ENCODE assay signal across 39 cellular contexts in the genomic region with DNA sequence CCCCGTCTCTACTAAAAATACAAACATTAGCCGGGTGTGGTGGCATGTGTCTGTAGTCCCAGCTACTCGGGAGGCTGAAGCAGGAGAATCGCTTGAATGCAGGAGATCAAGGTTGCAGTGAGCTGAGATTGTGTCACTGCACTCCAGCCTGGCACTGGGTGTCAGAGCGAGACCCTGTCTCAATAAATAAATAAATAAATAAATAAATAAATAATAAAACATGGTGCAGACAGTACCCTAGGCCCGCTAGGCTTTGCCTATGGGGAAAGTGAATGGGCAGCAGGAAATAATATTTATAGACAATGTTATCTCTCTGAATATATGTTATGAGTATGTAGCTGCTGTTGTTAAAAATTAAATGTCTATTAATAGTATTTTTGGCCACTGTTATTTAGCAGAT.
"Had no signal": no experiment of that assay in that cellular context is flagged by ENCODE, and none has a peak within 500 bp of the region (broad histone marks: within the 10 kb centered on the region; RNA-seq: fewer than 3 reads in every experiment).

No MANE protein-coding gene starts in this region.

- H3K4me3 Mint-ChIP-seq: activated naive CD4-positive, alpha-beta T cell treated with anti-CD3 and anti-CD28 coated beads for 36 hours; activated naive CD4-positive, alpha-beta T cell treated with anti-CD3 and anti-CD28 coated beads, Interleukin-2, amount 10 ng/mL, durations not matched to agents 7 days and 5 days; activated naive CD4-positive, alpha-beta T cell treated with anti-CD3 and anti-CD28 coated beads, Interleukin-2, amount 50 U/mL, for 24 hours; activated naive CD8-positive, alpha-beta T cell; activated naive CD8-positive, alpha-beta T cell treated with anti-CD3 and anti-CD28 coated beads for 36 hours; activated naive CD8-positive, alpha-beta T cell treated with anti-CD3 and anti-CD28 coated beads, Interleukin-2, amount 10 ng/mL, durations not matched to agents 7 days and 5 days; activated naive CD8-positive, alpha-beta T cell treated with anti-CD3 and anti-CD28 coated beads, Interleukin-2, amount 50 U/mL, for 24 hours; activated T-cell treated with anti-CD3 and anti-CD28 coated beads, Interleukin-2, amount 50 U/mL, for 24 hours; activated T-cell treated with anti-CD3 and anti-CD28 coated beads, Interleukin-2, amount 50 U/mL, for 4 hours; activated T-cell treated with anti-CD3 and anti-CD28 coated beads, Interleukin-2, amount 50 U/mL, for 72 hours; activated T-helper 1 cell treated with anti-CD3 and anti-CD28 coated beads, Interleukin-12 subunit alpha, Interleukin-12 subunit beta, Interleukin-2, Interleukin-4 antibody, amounts not matched to agents 30 ng/mL and 10 ng/mL and 1 ng/mL, durations not matched to agents 14 hours and 24 hours and 36 hours; activated T-helper 17 cell treated with anti-CD3 and anti-CD28 coated beads, Interleukin-2, amount 50 U/mL, for 72 hours; brain; central memory CD8-positive, alpha-beta T cell had no signal

- H3K27ac ChIP-seq: adrenal gland, ascending aorta, body of pancreas, brain microvascular endothelial cell, breast epithelium, cardiac muscle cell had no signal

- H3K27ac Mint-ChIP-seq: activated naive CD4-positive, alpha-beta T cell treated with anti-CD3 and anti-CD28 coated beads for 36 hours; activated naive CD4-positive, alpha-beta T cell treated with anti-CD3 and anti-CD28 coated beads, Interleukin-2, amount 10 ng/mL, durations not matched to agents 7 days and 5 days; activated naive CD4-positive, alpha-beta T cell treated with anti-CD3 and anti-CD28 coated beads, Interleukin-2, amount 50 U/mL, for 24 hours; activated naive CD4-positive, alpha-beta T cell treated with anti-CD3 and anti-CD28 coated beads, Interleukin-2, amount 50 U/mL, for 72 hours; activated naive CD8-positive, alpha-beta T cell; activated naive CD8-positive, alpha-beta T cell treated with anti-CD3 and anti-CD28 coated beads for 36 hours; activated naive CD8-positive, alpha-beta T cell treated with anti-CD3 and anti-CD28 coated beads, Interleukin-2, amount 10 ng/mL, durations not matched to agents 7 days and 5 days; activated naive CD8-positive, alpha-beta T cell treated with anti-CD3 and anti-CD28 coated beads, Interleukin-2, amount 50 U/mL, for 24 hours; activated T-cell treated with anti-CD3 and anti-CD28 coated beads, Interleukin-2, amount 50 U/mL, for 24 hours; activated T-cell treated with anti-CD3 and anti-CD28 coated beads, Interleukin-2, amount 50 U/mL, for 72 hours; activated T-helper 1 cell treated with anti-CD3 and anti-CD28 coated beads, Interleukin-12 subunit alpha, Interleukin-12 subunit beta, Interleukin-2, Interleukin-4 antibody, amounts not matched to agents 30 ng/mL and 10 ng/mL and 1 ng/mL, durations not matched to agents 14 hours and 24 hours and 36 hours; activated T-helper 17 cell treated with anti-CD3 and anti-CD28 coated beads, Interleukin-2, amount 50 U/mL, for 72 hours; activated T-helper 2 cell treated with anti-CD3 and anti-CD28 coated beads, Interferon-gamma antibody, Interleukin-2, Interleukin-4, amounts not matched to agents 10 μg/mL and 5 μg/mL and 100 μg/mL, durations not matched to agents 14 hours and 24 hours and 36 hours; brain had no signal

- H3K4me1 Mint-ChIP-seq: activated naive CD4-positive, alpha-beta T cell treated with anti-CD3 and anti-CD28 coated beads, Interleukin-2, amount 10 ng/mL, durations not matched to agents 7 days and 5 days; activated naive CD4-positive, alpha-beta T cell treated with anti-CD3 and anti-CD28 coated beads, Interleukin-2, amount 50 U/mL, for 24 hours; activated naive CD8-positive, alpha-beta T cell treated with anti-CD3 and anti-CD28 coated beads for 36 hours; activated naive CD8-positive, alpha-beta T cell treated with anti-CD3 and anti-CD28 coated beads, Interleukin-2, amount 10 ng/mL, durations not matched to agents 7 days and 5 days; activated naive CD8-positive, alpha-beta T cell treated with anti-CD3 and anti-CD28 coated beads, Interleukin-2, amount 50 U/mL, for 24 hours had no signal

- H3K27me3 Mint-ChIP-seq: activated naive CD4-positive, alpha-beta T cell treated with anti-CD3 and anti-CD28 coated beads, Interleukin-2, amount 10 ng/mL, durations not matched to agents 7 days and 5 days; activated T-cell treated with anti-CD3 and anti-CD28 coated beads, Interleukin-2, amount 50 U/mL, for 24 hours; brain had no signal

- H3K27me3 ChIP-seq: adrenal gland, ascending aorta, body of pancreas, brain microvascular endothelial cell, breast epithelium, cardiac muscle cell had no signal

- H3K4me1 ChIP-seq: adrenal gland, ascending aorta, body of pancreas, breast epithelium had no signal

- FAIRE-seq: astrocyte, bronchial epithelial cell had no signal

- H3K36me3 ChIP-seq: adrenal gland, ascending aorta, brain microvascular endothelial cell, breast epithelium, cardiac muscle cell had no signal

- H3K9me3 ChIP-seq: adrenal gland, ascending aorta, body of pancreas, breast epithelium had no signal

- ATAC-seq: activated naive CD4-positive, alpha-beta T cell treated with anti-CD3 and anti-CD28 coated beads, Interleukin-2, amount 50 U/mL, for 72 hours; activated naive CD8-positive, alpha-beta T cell treated with anti-CD3 and anti-CD28 coated beads, Interleukin-2, amount 50 U/mL, for 24 hours; activated T-cell treated with anti-CD3 and anti-CD28 coated beads, Interleukin-2, amount 50 U/mL, for 4 hours; activated T-cell treated with anti-CD3 and anti-CD28 coated beads, Interleukin-2, amount 50 U/mL, for 72 hours; activated T-helper 17 cell treated with anti-CD3 and anti-CD28 coated beads, Interleukin-2, amount 50 U/mL, for 72 hours; body of pancreas had no signal

- DNase-seq: activated effector memory CD4-positive, alpha-beta T cell treated with anti-CD3 and anti-CD28 coated beads, Interleukin-2, amount 50 U/mL, for 16 hours; activated effector memory CD4-positive, alpha-beta T cell treated with Interleukin-2 at 50 U/mL for 16 hours; activated gamma-delta T cell; activated gamma-delta T cell treated with Interleukin-2 at 50 U/mL for 16 hours; activated naive CD4-positive, alpha-beta T cell; activated naive CD4-positive, alpha-beta T cell treated with anti-CD3 and anti-CD28 coated beads for 36 hours; activated naive CD4-positive, alpha-beta T cell treated with anti-CD3 and anti-CD28 coated beads, Interleukin-2, amount 10 ng/mL, durations not matched to agents 7 days and 5 days; activated naive CD4-positive, alpha-beta T cell treated with anti-CD3 and anti-CD28 coated beads, Interleukin-2, amount 50 U/mL, for 16 hours; activated naive CD4-positive, alpha-beta T cell treated with Interleukin-2 at 50 U/mL for 16 hours; activated naive CD8-positive, alpha-beta T cell treated with anti-CD3 and anti-CD28 coated beads for 36 hours; activated naive CD8-positive, alpha-beta T cell treated with anti-CD3 and anti-CD28 coated beads, Interleukin-2, amount 10 ng/mL, durations not matched to agents 7 days and 5 days; activated naive CD8-positive, alpha-beta T cell treated with anti-CD3 and anti-CD28 coated beads, Interleukin-2, amount 50 U/mL, for 24 hours; activated T-cell treated with anti-CD3 and anti-CD28 coated beads, Interleukin-2, amount 50 U/mL, for 24 hours; activated T-cell treated with anti-CD3 and anti-CD28 coated beads, Interleukin-2, amount 50 U/mL, for 4 hours; activated T-cell treated with anti-CD3 and anti-CD28 coated beads, Interleukin-2, amount 50 U/mL, for 48 hours; activated T-cell treated with anti-CD3 and anti-CD28 coated beads, Interleukin-2, amount 50 U/mL, for 72 hours; adrenal gland; amniotic stem cell; amygdala; anterior cingulate cortex; aorta; body of pancreas; brain microvascular endothelial cell; caudate nucleus; central memory CD4-positive, alpha-beta T cell; cerebellar nuclear complex had no signal

- H3K9me3 Mint-ChIP-seq: activated naive CD4-positive, alpha-beta T cell treated with anti-CD3 and anti-CD28 coated beads for 36 hours; activated naive CD4-positive, alpha-beta T cell treated with anti-CD3 and anti-CD28 coated beads, Interleukin-2, amount 10 ng/mL, durations not matched to agents 7 days and 5 days; activated naive CD4-positive, alpha-beta T cell treated with anti-CD3 and anti-CD28 coated beads, Interleukin-2, amount 50 U/mL, for 24 hours; activated naive CD4-positive, alpha-beta T cell treated with anti-CD3 and anti-CD28 coated beads, Interleukin-2, amount 50 U/mL, for 72 hours; activated naive CD8-positive, alpha-beta T cell treated with anti-CD3 and anti-CD28 coated beads for 36 hours; activated naive CD8-positive, alpha-beta T cell treated with anti-CD3 and anti-CD28 coated beads, Interleukin-2, amount 10 ng/mL, durations not matched to agents 7 days and 5 days; activated naive CD8-positive, alpha-beta T cell treated with anti-CD3 and anti-CD28 coated beads, Interleukin-2, amount 50 U/mL, for 24 hours; activated T-cell treated with anti-CD3 and anti-CD28 coated beads, Interleukin-2, amount 50 U/mL, for 24 hours; activated T-cell treated with anti-CD3 and anti-CD28 coated beads, Interleukin-2, amount 50 U/mL, for 4 hours; activated T-cell treated with anti-CD3 and anti-CD28 coated beads, Interleukin-2, amount 50 U/mL, for 72 hours; activated T-helper 1 cell treated with anti-CD3 and anti-CD28 coated beads, Interleukin-12 subunit alpha, Interleukin-12 subunit beta, Interleukin-2, Interleukin-4 antibody, amounts not matched to agents 30 ng/mL and 10 ng/mL and 1 ng/mL, durations not matched to agents 14 hours and 24 hours and 36 hours; activated T-helper 17 cell treated with anti-CD3 and anti-CD28 coated beads, Interleukin-2, amount 50 U/mL, for 72 hours; activated T-helper 2 cell treated with anti-CD3 and anti-CD28 coated beads, Interferon-gamma antibody, Interleukin-2, Interleukin-4, amounts not matched to agents 10 μg/mL and 5 μg/mL and 100 μg/mL, durations not matched to agents 14 hours and 24 hours and 36 hours; brain; central memory CD8-positive, alpha-beta T cell had no signal

- H3K36me3 Mint-ChIP-seq: activated naive CD4-positive, alpha-beta T cell treated with anti-CD3 and anti-CD28 coated beads, Interleukin-2, amount 10 ng/mL, durations not matched to agents 7 days and 5 days; activated naive CD4-positive, alpha-beta T cell treated with anti-CD3 and anti-CD28 coated beads, Interleukin-2, amount 50 U/mL, for 24 hours; activated naive CD4-positive, alpha-beta T cell treated with anti-CD3 and anti-CD28 coated beads, Interleukin-2, amount 50 U/mL, for 72 hours; activated naive CD8-positive, alpha-beta T cell; activated naive CD8-positive, alpha-beta T cell treated with anti-CD3 and anti-CD28 coated beads for 36 hours; activated naive CD8-positive, alpha-beta T cell treated with anti-CD3 and anti-CD28 coated beads, Interleukin-2, amount 10 ng/mL, durations not matched to agents 7 days and 5 days; brain had no signal

- H3K4me3 ChIP-seq: adrenal gland, ascending aorta, body of pancreas, breast epithelium, cardiac muscle cell had no signal
